In genomic region chr15:57133127-57133968, GRCh38 we compare ENCODE assay signal across 9 cellular contexts.
DNase-seq lines count a peak whose midpoint lies in the region; ATAC-seq and TF ChIP-seq lines count a peak whose summit lies in the region.
"Had no signal": no experiment of that assay in that cellular context is flagged by ENCODE, and none has a peak within 500 bp of the region (broad histone marks: within the 10 kb centered on the region; RNA-seq: fewer than 3 reads in every experiment).

No MANE protein-coding gene starts in this region.

- POLR2A ChIA-PET in GM10248 (lab: Yijun Ruan, JAX), result no interaction called here

- no peak for TF ChIP-seq CTCF in GM10248 (IDR thresholded peaks at IDR 0.05; ENCODE audit: control extremely low read depth, extremely low read depth, low read depth, missing control alignments)

- CTCF ChIA-PET in GM10248 (lab: Yijun Ruan, JAX), result interaction anchor here (0.6 to 7.9 kb wide), 6 partner anchors 9 to 112 kb away, joined by 3 to 55 read pairs (median 4); no protein-coding TSS in a partner anchor

- H3K36me3 Mint-ChIP-seq in activated naive CD4-positive, alpha-beta T cell treated with anti-CD3 and anti-CD28 coated beads, Interleukin-2, amount 50 U/mL, for 72 hours, result peaks cover 0 to 18% of the 10 kb centered on the region in 2 donors

- ATAC-seq in activated naive CD4-positive, alpha-beta T cell treated with anti-CD3 and anti-CD28 coated beads, Interleukin-2, amount 50 U/mL, for 72 hours, result peak; percentile 56 to 99
- ATAC-seq in HG02970 (IDR thresholded peaks at IDR 0.05; ENCODE audit: low FRiP score, unreplicated experiment), result no peak

- H3K27ac Mint-ChIP-seq in activated naive CD4-positive, alpha-beta T cell treated with anti-CD3 and anti-CD28 coated beads, Interleukin-2, amount 50 U/mL, for 72 hours, result peak overlapping the region in 1 of 2 donors; percentile 30

- DNase-seq in GM10248 (ENCODE audit: extremely low spot score), result peak; percentile 41
- peak; percentile 59 for DNase-seq in NCI-H1105 treated with DMSO at 0.1 percent for 48 hours (lab: John Stamatoyannopoulos, UW)
- no peak for DNase-seq in activated naive CD4-positive, alpha-beta T cell treated with anti-CD3 and anti-CD28 coated beads, Interleukin-2, amount 50 U/mL, for 72 hours (ENCODE audit: low spot score in 2 of 2)
- DNase-seq in midbrain (lab: John Stamatoyannopoulos, UW), result peak; percentile 31
- no peak for DNase-seq in NCI-H2029 (lab: John Stamatoyannopoulos, UW)
- DNase-seq in HPDE6-E6E7 (ENCODE audit: extremely low spot score), result no peak
- no peak for DNase-seq in T1000 (lab: John Stamatoyannopoulos, UW)
- DNase-seq: activated CD8-positive, alpha-beta memory T cell treated with anti-CD3 and anti-CD28 coated beads for 24 hours had no signal

- H3K9me3 Mint-ChIP-seq in activated naive CD4-positive, alpha-beta T cell treated with anti-CD3 and anti-CD28 coated beads, Interleukin-2, amount 50 U/mL, for 72 hours, result no peaks in the 10 kb centered on the region

Comparison
In these comparisons a context has a peak if more than half of its experiments do, and no peak if none do; other contexts are left out.
1. DNase-seq: peak in GM10248 (single experiment), NCI-H1105 treated with DMSO at 0.1 percent for 48 hours (single experiment) and midbrain (single experiment); none in activated naive CD4-positive, alpha-beta T cell treated with anti-CD3 and anti-CD28 coated beads, Interleukin-2, amount 50 U/mL, for 72 hours (0 of 2), NCI-H2029 (single experiment), HPDE6-E6E7 (single experiment) and T1000 (single experiment).